In the genomic region with DNA sequence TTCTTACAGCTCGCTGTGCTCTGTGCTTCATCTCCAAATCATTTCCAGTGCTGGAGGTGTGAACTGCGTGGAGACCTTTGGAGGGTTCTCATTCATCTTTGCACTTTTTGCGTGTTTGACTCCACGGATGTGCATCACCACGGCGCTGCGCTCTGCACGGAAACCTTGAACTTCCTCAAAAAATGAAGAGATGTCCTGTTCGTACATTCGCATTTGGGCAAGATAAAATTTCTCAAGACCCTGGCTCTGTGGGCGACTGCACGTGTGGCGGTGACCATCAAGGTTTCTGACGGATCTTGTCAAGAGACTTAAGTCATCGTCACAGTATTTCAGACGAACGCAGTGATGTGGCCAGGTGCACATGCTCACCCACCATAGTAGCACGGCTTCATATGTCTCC, we compare ENCODE assay signal across 23 cellular contexts. TPM values are rescaled to one million over a fixed set of nuclear protein-coding genes. Genes with fewer than 3 reads are reported as not detected.
A peak's percentile ranks its signal among the peaks of the same experiment; 100 is the strongest.
DNase-seq lines count a peak whose midpoint lies in the region; ATAC-seq and TF ChIP-seq lines count a peak whose summit lies in the region.
"Had no signal": no experiment of that assay in that cellular context is flagged by ENCODE, and none has a peak within 500 bp of the region (broad histone marks: within the 10 kb centered on the region; RNA-seq: fewer than 3 reads in every experiment).

No MANE protein-coding gene starts in this region.

- peak overlapping the region; percentile 39 for H3K27ac Mint-ChIP-seq in dendritic cell treated with granulocyte-macrophage colony-stimulating factor and Interleukin-4, amounts not matched to agents 40 ng/mL and 50 ng/mL, for 4 days
- H3K27ac Mint-ChIP-seq: CD4-positive, alpha-beta T cell had no signal

- intact Hi-C loops in Right ventricle myocardium inferior (cut with DNase I) (no loop called here), Right ventricle myocardium superior (cut with DNase I) (no loop called here), psoas muscle (cut with DNase I) (no loop called here)
- intact Hi-C loops in dendritic cell treated with granulocyte-macrophage colony-stimulating factor and Interleukin-4, amounts not matched to agents 40 ng/mL and 50 ng/mL, for 4 days (cut with micrococcal nuclease): no loop called here

- WGBS in psoas muscle, 3 donors: 92 to 95% (median 93%) methylated on average over 18 of the region's 18 CpGs

- H3K27me3 ChIP-seq in psoas muscle (ENCODE audit: insufficient read depth in 3 of 3, low read length in 2 of 3): peaks cover 0 to 1% (median under 1%) of the 10 kb centered on the region in 3 donors

- H3K9me3 Mint-ChIP-seq in dendritic cell treated with granulocyte-macrophage colony-stimulating factor and Interleukin-4, amounts not matched to agents 40 ng/mL and 50 ng/mL, for 4 days: peaks cover 6% of the 10 kb centered on the region
- H3K9me3 Mint-ChIP-seq: CD4-positive, alpha-beta T cell had no signal

- DNase-seq in Right ventricle myocardium inferior (ENCODE audit: missing footprints) (peak; percentile 78), Right ventricle myocardium superior (no peak), psoas muscle (peak; percentile 8 to 33), NCI-H226 (no peak), A172 (ENCODE audit: low spot score) (no peak)
- DNase-seq: 8988T; CD4-positive, alpha-beta T cell; Karpas-422; NCI-H1694 treated with DMSO at 0.1 percent for 48 hours; NCI-H2081 treated with DMSO at 0.1 percent for 48 hours; NCI-H2171; NCI-H524 treated with DMSO at 0.1 percent for 48 hours; NCI-H774; PC-9; SHP77 had no signal

- ATAC-seq in Right ventricle myocardium inferior (no peak), Right ventricle myocardium superior (ENCODE audit: poor library complexity) (no peak), psoas muscle (no peak), HG02610 (IDR thresholded peaks at IDR 0.05; ENCODE audit: unreplicated experiment) (no peak)
- ATAC-seq: HepG2 had no signal

- H3K9me3 ChIP-seq in psoas muscle: no peaks in the 10 kb centered on the region

- H3K27me3 Mint-ChIP-seq in dendritic cell treated with granulocyte-macrophage colony-stimulating factor and Interleukin-4, amounts not matched to agents 40 ng/mL and 50 ng/mL, for 4 days: peaks cover 2% of the 10 kb centered on the region

- H3K36me3 Mint-ChIP-seq in dendritic cell treated with granulocyte-macrophage colony-stimulating factor and Interleukin-4, amounts not matched to agents 40 ng/mL and 50 ng/mL, for 4 days (ENCODE audit: low read depth): peaks cover 7% of the 10 kb centered on the region

- no peaks in the 10 kb centered on the region for H3K4me1 ChIP-seq in psoas muscle

- no peak for TF ChIP-seq CTCF in psoas muscle (IDR thresholded peaks at IDR 0.05)

- H3K4me1 Mint-ChIP-seq in dendritic cell treated with granulocyte-macrophage colony-stimulating factor and Interleukin-4, amounts not matched to agents 40 ng/mL and 50 ng/mL, for 4 days (ENCODE audit: low read depth): peaks cover 72% of the 10 kb centered on the region

- no peak overlapping the region for H3K27ac ChIP-seq in psoas muscle
- H3K27ac ChIP-seq: PC-9 had no signal

- no peaks in the 10 kb centered on the region for H3K36me3 ChIP-seq in psoas muscle (ENCODE audit: insufficient read depth in 1 of 2, low read depth in 1 of 2)

- no peak overlapping the region for H3K4me3 ChIP-seq in psoas muscle
- H3K4me3 ChIP-seq: PC-9 had no signal

- H3K4me3 Mint-ChIP-seq in dendritic cell treated with granulocyte-macrophage colony-stimulating factor and Interleukin-4, amounts not matched to agents 40 ng/mL and 50 ng/mL, for 4 days: no peak overlapping the region
- H3K4me3 Mint-ChIP-seq: CD4-positive, alpha-beta T cell had no signal

RNA-seq across cellular contexts. Expression of a gene that starts 10.3 kb away (rescaled TPM):
- total RNA-seq in Right ventricle myocardium inferior (not detected), Right ventricle myocardium superior (not detected), psoas muscle (not detected)
- not detected for polyA plus RNA-seq in psoas muscle
- total RNA-seq in A172 (2014; rRNA removed; shearing (Covaris generic)): not detected in 2 replicates
- total RNA-seq: CD4-positive, alpha-beta T cell; H1; HT1080; PC-9; RPMI7951; SK-MEL-5 had no signal
- polyA plus RNA-seq: BJ had no signal

RNA-seq across cellular contexts. Expression of a gene that starts 11.1 kb away (rescaled TPM):
- total RNA-seq in Right ventricle myocardium inferior (10.1 TPM), Right ventricle myocardium superior (5.3 TPM), psoas muscle (1 to 10 TPM; 1.0 to 1.8 (median 1.4) TPM)
- under 1 TPM; 0.21 to 0.53 (median 0.47) TPM for polyA plus RNA-seq in psoas muscle
- 0.28 and 0.41 TPM in 2 replicates for total RNA-seq in A172 (2014; rRNA removed; shearing (Covaris generic))
- total RNA-seq: RPMI7951 had no signal

Comparison
In these comparisons a context has a peak if more than half of its experiments do, and no peak if none do; other contexts are left out.
1. DNase-seq: peak in Right ventricle myocardium inferior (single experiment) and psoas muscle (2 of 2); none in Right ventricle myocardium superior (single experiment), NCI-H226 (single experiment) and A172 (single experiment).